ENCODE assay signal across 1 cellular context in genomic region chr13:39037880-39038568, GRCh38.
TF ChIP-seq lines count a peak whose summit lies in the region.

TSS of gene NHLRC3 (plus strand) at chr13:39038456. CDS start at chr13:39038640, 184 bp downstream.
TSS of gene PROSER1 (minus strand) at chr13:39038089. CDS start at chr13:39037242, 847 bp downstream.

TF ChIP-seq in K562, 482 proteins besides CTCF, POLR2A, EP300 and RAD21 (continued from another document and continues in another):
- no peak for TF ChIP-seq SNAPC5 (CRISPR knock-in tag; IDR thresholded peaks at IDR 0.05)
- TF ChIP-seq ZNF146 (CRISPR knock-in tag; IDR thresholded peaks at IDR 0.05; ENCODE audit: unreplicated experiment), result no peak
- TF ChIP-seq, protein P1, sequence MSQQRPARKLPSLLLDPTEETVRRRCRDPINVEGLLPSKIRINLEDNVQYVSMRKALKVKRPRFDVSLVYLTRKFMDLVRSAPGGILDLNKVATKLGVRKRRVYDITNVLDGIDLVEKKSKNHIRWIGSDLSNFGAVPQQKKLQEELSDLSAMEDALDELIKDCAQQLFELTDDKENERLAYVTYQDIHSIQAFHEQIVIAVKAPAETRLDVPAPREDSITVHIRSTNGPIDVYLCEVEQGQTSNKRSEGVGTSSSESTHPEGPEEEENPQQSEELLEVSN (IDR thresholded peaks at IDR 0.05; ENCODE audit: borderline replicate concordance in 1 of 2, extremely low read depth in 1 of 2, insufficient read depth in 1 of 2, insufficient read length in 1 of 2, low read depth in 1 of 2, low read length in 1 of 2, poor library complexity in 1 of 2, severe bottlenecking in 1 of 2), result peak; percentile 98
- TF ChIP-seq, protein P2, sequence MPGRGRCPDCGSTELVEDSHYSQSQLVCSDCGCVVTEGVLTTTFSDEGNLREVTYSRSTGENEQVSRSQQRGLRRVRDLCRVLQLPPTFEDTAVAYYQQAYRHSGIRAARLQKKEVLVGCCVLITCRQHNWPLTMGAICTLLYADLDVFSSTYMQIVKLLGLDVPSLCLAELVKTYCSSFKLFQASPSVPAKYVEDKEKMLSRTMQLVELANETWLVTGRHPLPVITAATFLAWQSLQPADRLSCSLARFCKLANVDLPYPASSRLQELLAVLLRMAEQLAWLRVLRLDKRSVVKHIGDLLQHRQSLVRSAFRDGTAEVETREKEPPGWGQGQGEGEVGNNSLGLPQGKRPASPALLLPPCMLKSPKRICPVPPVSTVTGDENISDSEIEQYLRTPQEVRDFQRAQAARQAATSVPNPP (IDR thresholded peaks at IDR 0.05; ENCODE audit: borderline replicate concordance, insufficient read depth, insufficient read length), result no peak
- no peak for TF ChIP-seq ZNF224 (CRISPR knock-in tag; IDR thresholded peaks at IDR 0.05)
- TF ChIP-seq ZNF785 (CRISPR knock-in tag; IDR thresholded peaks at IDR 0.05), result no peak
- no peak for TF ChIP-seq SAFB2 (IDR thresholded peaks at IDR 0.05; ENCODE audit: borderline replicate concordance, low read depth, low read length, severe bottlenecking)
- TF ChIP-seq MAZ (CRISPR knock-in tag; conservative IDR thresholded peaks at IDR 0.05 in 1 of 2, IDR thresholded peaks at IDR 0.05 in 1 of 2), result peak; percentile 73 to 80
- peak; percentile 12; the same call in 1 of the 2 replicates for TF ChIP-seq BHLHE40 (IDR thresholded peaks at IDR 0.05; ENCODE audit: low read length)
- TF ChIP-seq MCM2 (IDR thresholded peaks at IDR 0.05; ENCODE audit: low read depth), result no peak
- TF ChIP-seq MEIS2 (IDR thresholded peaks at IDR 0.05; ENCODE audit: partially characterized antibody), result no peak
- TF ChIP-seq ZNF77 (CRISPR knock-in tag; IDR thresholded peaks at IDR 0.05), result no peak
- no peak for TF ChIP-seq ZNF316 (IDR thresholded peaks at IDR 0.05)
- no peak for TF ChIP-seq PHB (CRISPR knock-in tag; IDR thresholded peaks at IDR 0.05)
- TF ChIP-seq EP400 (IDR thresholded peaks at IDR 0.05), result peak; percentile 75
- peak; percentile 86 for TF ChIP-seq RBFOX2 (IDR thresholded peaks at IDR 0.05; ENCODE audit: low read depth, low read length)
- 0 out of 4 replicates have a peak, but pooled peaks have one; percentile 17 to 27 for TF ChIP-seq FOXK2 (conservative IDR thresholded peaks at IDR 0.05 in 1 of 2, IDR thresholded peaks at IDR 0.05 in 1 of 2; ENCODE audit: low read depth in 2 of 2)
- peak in 1 of 3 experiments; percentile 30 for TF ChIP-seq YY1 (IDR thresholded peaks at IDR 0.05; ENCODE audit: borderline replicate concordance in 1 of 3, control insufficient read depth in 1 of 3, extremely low read depth in 1 of 3, insufficient read depth in 3 of 3, insufficient read length in 1 of 3, insufficient replicate concordance in 2 of 3, low read depth in 1 of 3, low read length in 2 of 3)
- no peak for TF ChIP-seq BCOR (IDR thresholded peaks at IDR 0.05)
- no peak for TF ChIP-seq MIER1 (IDR thresholded peaks at IDR 0.05; ENCODE audit: low read depth)
- TF ChIP-seq POLR2H (tag; IDR thresholded peaks at IDR 0.05; ENCODE audit: low read depth), result no peak
- TF ChIP-seq NFATC3 (IDR thresholded peaks at IDR 0.05), result no peak
- TF ChIP-seq CBX5 (IDR thresholded peaks at IDR 0.05; ENCODE audit: borderline replicate concordance, low read depth), result no peak
- no peak for TF ChIP-seq ZNF318 (IDR thresholded peaks at IDR 0.05; ENCODE audit: borderline replicate concordance in 1 of 2, low read depth in 1 of 2)
- peak in 1 of 2 experiments; percentile 41; a peak in 1 of 4 replicates for TF ChIP-seq NONO (IDR thresholded peaks at IDR 0.05; ENCODE audit: low read depth in 2 of 2, low read length in 1 of 2)
- TF ChIP-seq ZBTB43 (CRISPR knock-in tag; IDR thresholded peaks at IDR 0.05), result no peak
- TF ChIP-seq, protein P3, sequence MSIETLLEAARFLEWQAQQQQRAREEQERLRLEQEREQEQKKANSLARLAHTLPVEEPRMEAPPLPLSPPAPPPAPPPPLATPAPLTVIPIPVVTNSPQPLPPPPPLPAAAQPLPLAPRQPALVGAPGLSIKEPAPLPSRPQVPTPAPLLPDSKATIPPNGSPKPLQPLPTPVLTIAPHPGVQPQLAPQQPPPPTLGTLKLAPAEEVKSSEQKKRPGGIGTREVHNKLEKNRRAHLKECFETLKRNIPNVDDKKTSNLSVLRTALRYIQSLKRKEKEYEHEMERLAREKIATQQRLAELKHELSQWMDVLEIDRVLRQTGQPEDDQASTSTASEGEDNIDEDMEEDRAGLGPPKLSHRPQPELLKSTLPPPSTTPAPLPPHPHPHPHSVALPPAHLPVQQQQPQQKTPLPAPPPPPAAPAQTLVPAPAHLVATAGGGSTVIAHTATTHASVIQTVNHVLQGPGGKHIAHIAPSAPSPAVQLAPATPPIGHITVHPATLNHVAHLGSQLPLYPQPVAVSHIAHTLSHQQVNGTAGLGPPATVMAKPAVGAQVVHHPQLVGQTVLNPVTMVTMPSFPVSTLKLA (conservative IDR thresholded peaks at IDR 0.05), result peak in 1 of 2 experiments; percentile 68; a peak in 2 of 4 replicates
- no peak for TF ChIP-seq ZNF24 (IDR thresholded peaks at IDR 0.05)
- no peak for TF ChIP-seq ZSCAN32 (CRISPR knock-in tag; IDR thresholded peaks at IDR 0.05)
- TF ChIP-seq MECOM (CRISPR knock-in tag; IDR thresholded peaks at IDR 0.05), result no peak
- no peak for TF ChIP-seq ZC3H4 (CRISPR knock-in tag; IDR thresholded peaks at IDR 0.05; ENCODE audit: borderline replicate concordance)
- TF ChIP-seq FOXJ3 (CRISPR knock-in tag; IDR thresholded peaks at IDR 0.05), result no peak
- TF ChIP-seq RFX5 (IDR thresholded peaks at IDR 0.05; ENCODE audit: low read depth, low read length), result no peak
- TF ChIP-seq FOXP4 (CRISPR knock-in tag; IDR thresholded peaks at IDR 0.05; ENCODE audit: borderline replicate concordance), result no peak
- TF ChIP-seq SIX5 (IDR thresholded peaks at IDR 0.05; ENCODE audit: borderline replicate concordance in 1 of 2, insufficient read depth in 1 of 2, low read depth in 1 of 2, low read length in 2 of 2), result 0 out of 4 replicates have a peak, but pooled peaks of 1 of the 2 experiments have one; percentile 17
- no peak for TF ChIP-seq TAF7 (tag; IDR thresholded peaks at IDR 0.05)
- no peak for TF ChIP-seq ATF6 (CRISPR knock-in tag; IDR thresholded peaks at IDR 0.05)
- no peak for TF ChIP-seq EZH2 (IDR thresholded peaks at IDR 0.05; ENCODE audit: borderline replicate concordance, low read depth, low read length)
- TF ChIP-seq MYNN (IDR thresholded peaks at IDR 0.05), result no peak
- TF ChIP-seq MYNN (CRISPR knock-in tag; IDR thresholded peaks at IDR 0.05), result no peak
- no peak for TF ChIP-seq HDAC6 (IDR thresholded peaks at IDR 0.05; ENCODE audit: low read depth, low read length)
- TF ChIP-seq ETS2 (tag; IDR thresholded peaks at IDR 0.05; ENCODE audit: borderline replicate concordance, poor library complexity, severe bottlenecking), result no peak
- TF ChIP-seq RFX1 (IDR thresholded peaks at IDR 0.05), result no peak
- peak; percentile 35; the same call in 1 of the 2 replicates for TF ChIP-seq ATF7 (IDR thresholded peaks at IDR 0.05)
- TF ChIP-seq, protein P4, sequence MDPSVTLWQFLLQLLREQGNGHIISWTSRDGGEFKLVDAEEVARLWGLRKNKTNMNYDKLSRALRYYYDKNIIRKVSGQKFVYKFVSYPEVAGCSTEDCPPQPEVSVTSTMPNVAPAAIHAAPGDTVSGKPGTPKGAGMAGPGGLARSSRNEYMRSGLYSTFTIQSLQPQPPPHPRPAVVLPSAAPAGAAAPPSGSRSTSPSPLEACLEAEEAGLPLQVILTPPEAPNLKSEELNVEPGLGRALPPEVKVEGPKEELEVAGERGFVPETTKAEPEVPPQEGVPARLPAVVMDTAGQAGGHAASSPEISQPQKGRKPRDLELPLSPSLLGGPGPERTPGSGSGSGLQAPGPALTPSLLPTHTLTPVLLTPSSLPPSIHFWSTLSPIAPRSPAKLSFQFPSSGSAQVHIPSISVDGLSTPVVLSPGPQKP (CRISPR knock-in tag; IDR thresholded peaks at IDR 0.05), result no peak
- TF ChIP-seq KDM5B (IDR thresholded peaks at IDR 0.05; ENCODE audit: insufficient replicate concordance, low read depth, low read length), result peak; percentile 67
- TF ChIP-seq RBM39 (optimal IDR thresholded peaks at IDR 0.05; ENCODE audit: low read depth, low read length), result no peak
- TF ChIP-seq MEF2A (IDR thresholded peaks at IDR 0.05; ENCODE audit: control insufficient read depth, low read depth, low read length), result no peak
